Comparison of ENCODE assay signal across 28 cellular contexts in the genomic region with DNA sequence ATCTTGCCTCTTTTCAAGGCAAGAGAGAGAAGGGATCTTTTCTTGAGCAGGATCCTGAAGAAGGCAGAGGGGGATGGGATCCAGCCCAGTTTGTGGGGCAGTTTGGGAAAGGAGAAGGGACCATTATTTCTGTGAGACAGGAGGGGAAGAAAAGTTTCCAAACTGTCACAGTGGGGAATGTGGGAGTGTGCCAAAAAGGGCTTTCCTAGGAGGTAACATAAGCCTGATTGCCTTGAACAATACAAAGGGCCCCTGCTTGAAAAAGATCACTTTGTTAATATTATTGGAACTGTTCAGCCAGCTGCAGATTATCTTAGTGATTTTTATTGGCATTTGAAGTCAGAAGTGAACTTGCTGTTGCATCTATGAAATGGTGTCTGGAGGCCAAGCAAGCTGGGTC.
"Had no signal": no experiment of that assay in that cellular context is flagged by ENCODE, and none has a peak within 500 bp of the region (broad histone marks: within the 10 kb centered on the region; RNA-seq: fewer than 3 reads in every experiment).

No MANE protein-coding gene starts in this region.

- H3K4me1 Mint-ChIP-seq: stimulated activated naive CD8-positive, alpha-beta T cell treated with anti-CD3 and anti-CD28 coated beads, Interleukin-15, amount 100 ng/mL, for 72 hours; WTC11 had no signal

- ATAC-seq: effector memory CD8-positive, alpha-beta T cell; left cardiac atrium; left ventricle myocardium superior; mucosa of descending colon; natural killer cell treated with Interleukin-12 subunit alpha and Interleukin-12 subunit beta and Interleukin-15 and Interleukin-18, amount 100 ng/mL, for 72 hours; sciatic nerve; stimulated activated effector memory CD8-positive, alpha-beta T cell treated with anti-CD3 and anti-CD28 coated beads, Interleukin-12 subunit alpha, Interleukin-12 subunit beta, amount 100 ng/mL, for 72 hours; stimulated activated naive CD8-positive, alpha-beta T cell treated with anti-CD3 and anti-CD28 coated beads, Interleukin-15, amount 100 ng/mL, for 72 hours; upper lobe of right lung; WTC11 had no signal

- H3K27ac ChIP-seq: adrenal gland, brain microvascular endothelial cell, coronary artery, skin epidermis, thyroid gland, upper lobe of right lung had no signal

- H3K4me1 ChIP-seq: adrenal gland, thyroid gland, upper lobe of right lung had no signal

- H3K9me3 Mint-ChIP-seq: activated CD4-positive, alpha-beta memory T cell treated with anti-CD3 and anti-CD28 coated beads, Interleukin-2, amount 10 ng/mL, durations not matched to agents 7 days and 5 days; activated CD4-positive, alpha-beta T cell treated with anti-CD3 and anti-CD28 coated beads, Interleukin-2, amount 10 ng/mL, durations not matched to agents 7 days and 5 days; activated naive CD4-positive, alpha-beta T cell treated with anti-CD3 and anti-CD28 coated beads, Interleukin-2, amount 50 U/mL, for 24 hours; activated T-cell treated with anti-CD3 and anti-CD28 coated beads, Interleukin-2, amount 50 U/mL, for 24 hours; activated T-helper 2 cell treated with anti-CD3 and anti-CD28 coated beads, Interferon-gamma antibody, Interleukin-2, Interleukin-4, amounts not matched to agents 10 μg/mL and 5 μg/mL and 100 μg/mL, durations not matched to agents 14 hours and 24 hours and 36 hours; effector memory CD8-positive, alpha-beta T cell; natural killer cell treated with Interleukin-12 subunit alpha and Interleukin-12 subunit beta and Interleukin-15 and Interleukin-18, amount 100 ng/mL, for 72 hours; stimulated activated effector memory CD8-positive, alpha-beta T cell treated with anti-CD3 and anti-CD28 coated beads, Interleukin-12 subunit alpha, Interleukin-12 subunit beta, amount 100 ng/mL, for 72 hours; stimulated activated naive CD8-positive, alpha-beta T cell treated with anti-CD3 and anti-CD28 coated beads, Interleukin-15, amount 100 ng/mL, for 72 hours; WTC11 had no signal

- H3K27me3 ChIP-seq: adrenal gland, brain microvascular endothelial cell, thyroid gland, upper lobe of right lung had no signal

- H3K4me3 ChIP-seq: adrenal gland, coronary artery, mucosa of descending colon, skin epidermis, thyroid gland, upper lobe of right lung had no signal

- H3K27ac Mint-ChIP-seq: activated CD4-positive, alpha-beta memory T cell treated with anti-CD3 and anti-CD28 coated beads, Interleukin-2, amount 10 ng/mL, durations not matched to agents 7 days and 5 days; activated CD4-positive, alpha-beta T cell treated with anti-CD3 and anti-CD28 coated beads, Interleukin-2, amount 10 ng/mL, durations not matched to agents 7 days and 5 days; activated T-cell treated with anti-CD3 and anti-CD28 coated beads, Interleukin-2, amount 50 U/mL, for 24 hours; activated T-helper 2 cell treated with anti-CD3 and anti-CD28 coated beads, Interferon-gamma antibody, Interleukin-2, Interleukin-4, amounts not matched to agents 10 μg/mL and 5 μg/mL and 100 μg/mL, durations not matched to agents 14 hours and 24 hours and 36 hours; effector memory CD8-positive, alpha-beta T cell; natural killer cell treated with Interleukin-12 subunit alpha and Interleukin-12 subunit beta and Interleukin-15 and Interleukin-18, amount 100 ng/mL, for 72 hours; WTC11 had no signal

- H3K36me3 ChIP-seq: brain microvascular endothelial cell, thyroid gland had no signal

- DNase-seq: activated CD4-positive, alpha-beta memory T cell treated with anti-CD3 and anti-CD28 coated beads, Interleukin-2, amount 10 ng/mL, durations not matched to agents 7 days and 5 days; activated CD4-positive, alpha-beta T cell treated with anti-CD3 and anti-CD28 coated beads for 1 hour; activated CD4-positive, alpha-beta T cell treated with anti-CD3 and anti-CD28 coated beads, Interleukin-2, amount 10 ng/mL, durations not matched to agents 7 days and 5 days; activated CD8-positive, alpha-beta memory T cell treated with anti-CD3 and anti-CD28 coated beads, Interleukin-2, amount 50 U/mL, for 48 hours; activated T-cell treated with anti-CD3 and anti-CD28 coated beads, Interleukin-2, amount 50 U/mL, for 24 hours; adrenal gland; aorta; brain microvascular endothelial cell; effector memory CD8-positive, alpha-beta T cell; erythroblast; hippocampal formation; left cardiac atrium; left ventricle myocardium superior; mucosa of descending colon; stimulated activated CD4-positive, alpha-beta T cell treated with anti-CD3 and anti-CD28 coated beads, Interleukin-12 subunit alpha, Interleukin-12 subunit beta, amount 100 ng/mL, for 4 hours; stimulated activated CD4-positive, alpha-beta T cell treated with anti-CD3 and anti-CD28 coated beads, Interleukin-4, amount 100 ng/mL, for 24 hours; stimulated activated naive CD8-positive, alpha-beta T cell treated with anti-CD3 and anti-CD28 coated beads, Interleukin-15, amount 100 ng/mL, for 72 hours; substantia nigra; thyroid gland; upper lobe of right lung had no signal

- H3K4me3 Mint-ChIP-seq: activated CD4-positive, alpha-beta memory T cell treated with anti-CD3 and anti-CD28 coated beads, Interleukin-2, amount 10 ng/mL, durations not matched to agents 7 days and 5 days; activated CD4-positive, alpha-beta T cell treated with anti-CD3 and anti-CD28 coated beads, Interleukin-2, amount 10 ng/mL, durations not matched to agents 7 days and 5 days; activated naive CD4-positive, alpha-beta T cell treated with anti-CD3 and anti-CD28 coated beads, Interleukin-2, amount 50 U/mL, for 24 hours; activated T-cell treated with anti-CD3 and anti-CD28 coated beads, Interleukin-2, amount 50 U/mL, for 24 hours; effector memory CD8-positive, alpha-beta T cell; natural killer cell treated with Interleukin-12 subunit alpha and Interleukin-12 subunit beta and Interleukin-15 and Interleukin-18, amount 100 ng/mL, for 72 hours; stimulated activated effector memory CD8-positive, alpha-beta T cell treated with anti-CD3 and anti-CD28 coated beads, Interleukin-12 subunit alpha, Interleukin-12 subunit beta, amount 100 ng/mL, for 72 hours; stimulated activated naive CD8-positive, alpha-beta T cell treated with anti-CD3 and anti-CD28 coated beads, Interleukin-15, amount 100 ng/mL, for 72 hours; WTC11 had no signal

- H3K9me3 ChIP-seq: adrenal gland, mucosa of descending colon, thyroid gland, upper lobe of right lung had no signal

- H3K27me3 Mint-ChIP-seq: activated CD4-positive, alpha-beta memory T cell treated with anti-CD3 and anti-CD28 coated beads, Interleukin-2, amount 10 ng/mL, durations not matched to agents 7 days and 5 days; activated CD4-positive, alpha-beta T cell treated with anti-CD3 and anti-CD28 coated beads, Interleukin-2, amount 10 ng/mL, durations not matched to agents 7 days and 5 days; activated naive CD4-positive, alpha-beta T cell treated with anti-CD3 and anti-CD28 coated beads, Interleukin-2, amount 50 U/mL, for 24 hours; effector memory CD8-positive, alpha-beta T cell; natural killer cell treated with Interleukin-12 subunit alpha and Interleukin-12 subunit beta and Interleukin-15 and Interleukin-18, amount 100 ng/mL, for 72 hours; stimulated activated naive CD8-positive, alpha-beta T cell treated with anti-CD3 and anti-CD28 coated beads, Interleukin-15, amount 100 ng/mL, for 72 hours had no signal
